In genomic region chr2:74391209-74391579, GRCh38 we compare ENCODE assay signal across 8 cellular contexts. TPM values are rescaled to one million over a fixed set of nuclear protein-coding genes. Genes with fewer than 3 reads are reported as not detected.
DNase-seq lines count a peak whose midpoint lies in the region; ATAC-seq lines count a peak whose summit lies in the region.

No MANE protein-coding gene starts in this region.

- H3K4me1 ChIP-seq in esophagus (ENCODE audit: control insufficient read depth in 2 of 2, insufficient read depth in 2 of 2, low read length in 1 of 2), result peaks cover 0 to 3% of the 10 kb centered on the region in 2 donors
- H3K4me1 ChIP-seq in neuron (ENCODE audit: insufficient read depth, low read length), result peaks cover 12% of the 10 kb centered on the region

- H3K36me3 ChIP-seq in esophagus (ENCODE audit: control insufficient read depth in 2 of 2, insufficient read depth in 2 of 2, low read length in 1 of 2) (no peaks in the 10 kb centered on the region), neuron (ENCODE audit: insufficient read depth, low read length) (no peaks in the 10 kb centered on the region)

- H3K27me3 ChIP-seq in esophagus (ENCODE audit: control insufficient read depth in 1 of 2, insufficient read depth in 2 of 2, low read length in 2 of 2), result no peaks in the 10 kb centered on the region
- no peaks in the 10 kb centered on the region for H3K27me3 ChIP-seq in neuron (ENCODE audit: insufficient read depth, low read length)

- H3K4me3 ChIP-seq in esophagus (ENCODE audit: low read depth in 1 of 2, low read length in 2 of 2) (peak overlapping the region; percentile 81 to 97), neuron (ENCODE audit: low read length) (peak overlapping the region; percentile 83)

- H3K9me3 ChIP-seq in esophagus (ENCODE audit: control insufficient read depth in 2 of 2, insufficient read depth in 1 of 2, low read depth in 1 of 2, low read length in 1 of 2), result no peaks in the 10 kb centered on the region
- H3K9me3 ChIP-seq in neuron (ENCODE audit: low read length), result no peaks in the 10 kb centered on the region

- WGBS in esophagus, 2 donors, result 0% methylated on average over 11 of the region's 11 CpGs

- peak; percentile 19 for ATAC-seq in HG02852 (IDR thresholded peaks at IDR 0.05; ENCODE audit: unreplicated experiment)

- H2AFZ ChIP-seq in neuron (ENCODE audit: low read depth, low read length), result peak overlapping the region; percentile 68

- H3K27ac ChIP-seq in esophagus (ENCODE audit: low read depth in 2 of 2, low read length in 1 of 2), result peak overlapping the region; percentile 87 to 97

- peak; percentile 56 for DNase-seq in DMS53 (lab: John Stamatoyannopoulos, UW)
- no peak for DNase-seq in DMS53 treated with DMSO at 0.1 percent for 48 hours (lab: John Stamatoyannopoulos, UW; ENCODE audit: unreplicated experiment)
- peak; percentile 61 for DNase-seq in SK-N-DZ (ENCODE audit: low spot score)
- no peak for DNase-seq in islet precursor cell
- DNase-seq in amniotic stem cell (lab: John Stamatoyannopoulos, UW), result no peak

RNA-seq across cellular contexts. Expression of gene DCTN1, which starts 11.1 kb away (rescaled TPM):
- 89.8 and 95.2 TPM in 2 replicates for polyA plus RNA-seq in SK-N-DZ (2014; cell fraction: cytosol; rRNA removed)
- polyA plus RNA-seq in SK-N-DZ (2014; cell fraction: nucleus; rRNA removed), result 106 and 183 TPM in 2 replicates
- polyA plus RNA-seq in esophagus, result 10 to 100 TPM; 60.8 to 83.3 TPM

RNA-seq across cellular contexts. Expression of gene C2orf81, which starts 30.2 kb away (rescaled TPM):
- polyA plus RNA-seq in SK-N-DZ (2014; cell fraction: cytosol; rRNA removed), result 7.1 and 9.3 TPM in 2 replicates
- 4.7 and 8.7 TPM in 2 replicates for polyA plus RNA-seq in SK-N-DZ (2014; cell fraction: nucleus; rRNA removed)
- polyA plus RNA-seq in esophagus, result under 1 TPM; 0.81 to 0.92 TPM

RNA-seq across cellular contexts. Expression of gene WDR54, which starts 30.3 kb away (rescaled TPM):
- polyA plus RNA-seq in SK-N-DZ (2014; cell fraction: cytosol; rRNA removed), result 120 and 143 TPM in 2 replicates
- polyA plus RNA-seq in SK-N-DZ (2014; cell fraction: nucleus; rRNA removed), result 107 and 128 TPM in 2 replicates
- 1 to 10 TPM; 3.5 to 5.4 TPM for polyA plus RNA-seq in esophagus

RNA-seq across cellular contexts. Expression of gene SLC4A5, which starts 48.0 kb away (rescaled TPM):
- 1.1 and 2.6 TPM in 2 replicates for polyA plus RNA-seq in SK-N-DZ (2014; cell fraction: cytosol; rRNA removed)
- polyA plus RNA-seq in SK-N-DZ (2014; cell fraction: nucleus; rRNA removed), result 2.1 and 9.8 TPM in 2 replicates
- polyA plus RNA-seq in esophagus, result under 1 TPM; 0.28 to 0.33 TPM

RNA-seq across cellular contexts. Expression of gene RTKN, which starts 50.5 kb away (rescaled TPM):
- 15.9 and 18.8 TPM in 2 replicates for polyA plus RNA-seq in SK-N-DZ (2014; cell fraction: cytosol; rRNA removed)
- 37.6 and 55.7 TPM in 2 replicates for polyA plus RNA-seq in SK-N-DZ (2014; cell fraction: nucleus; rRNA removed)
- polyA plus RNA-seq in esophagus, result 10 to 100 TPM; 20.2 to 20.8 TPM

Comparison
In these comparisons a context has a peak if more than half of its experiments do, and no peak if none do; other contexts are left out.
1. DNase-seq: peak in DMS53 (single experiment) and SK-N-DZ (single experiment); none in DMS53 treated with DMSO at 0.1 percent for 48 hours (single experiment), islet precursor cell (single experiment) and amniotic stem cell (single experiment).